ENCODE assay signal across 18 cellular contexts in the genomic region with DNA sequence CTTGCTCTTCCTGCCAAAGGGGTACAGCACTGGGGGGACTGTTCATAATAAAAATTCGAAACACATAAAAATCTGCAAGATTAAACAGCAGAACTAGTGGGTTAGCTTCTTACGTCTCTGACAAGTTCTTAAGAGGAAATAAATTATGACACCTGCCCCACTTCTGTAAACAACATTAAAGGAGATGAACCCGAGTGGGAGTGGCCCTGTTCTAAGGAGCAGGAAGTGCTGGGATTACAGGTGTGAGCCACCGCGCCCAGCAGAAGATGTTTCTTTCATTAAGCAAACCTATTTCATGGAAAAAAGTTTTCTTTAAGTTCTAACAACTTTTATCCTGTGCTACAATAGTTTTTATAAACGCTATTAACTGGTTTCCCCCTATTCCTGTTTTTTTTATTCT.
"Had no signal": no experiment of that assay in that cellular context is flagged by ENCODE, and none has a peak within 500 bp of the region (broad histone marks: within the 10 kb centered on the region; RNA-seq: fewer than 3 reads in every experiment).

No MANE protein-coding gene starts in this region.

- H3K9me3 ChIP-seq: ascending aorta, gastroesophageal sphincter, prostate gland, suprapubic skin had no signal

- DNase-seq: activated CD4-positive, alpha-beta T cell treated with anti-CD3 and anti-CD28 coated beads, Interleukin-2, amount 50 U/mL, for 48 hours; activated CD8-positive, alpha-beta memory T cell treated with anti-CD3 and anti-CD28 coated beads, Interleukin-2, amount 10 ng/mL, durations not matched to agents 7 days and 5 days; activated effector memory CD4-positive, alpha-beta T cell treated with anti-CD3 and anti-CD28 coated beads, Interleukin-2, amount 50 U/mL, for 16 hours; activated T-cell treated with anti-CD3 and anti-CD28 coated beads, Interleukin-2, amount 50 U/mL, for 24 hours; hippocampal formation; kidney glomerular epithelial cell; occipital lobe; stimulated activated naive CD8-positive, alpha-beta T cell treated with anti-CD3 and anti-CD28 coated beads, Interleukin-15, Interleukin-2, amounts not matched to agents 100 U/mL and 50 U/mL, for 24 hours had no signal

- H3K4me1 ChIP-seq: ascending aorta, prostate gland, suprapubic skin had no signal

- H3K36me3 ChIP-seq: prostate gland had no signal

- H3K27me3 Mint-ChIP-seq: activated CD8-positive, alpha-beta memory T cell treated with anti-CD3 and anti-CD28 coated beads, Interleukin-2, amount 10 ng/mL, durations not matched to agents 7 days and 5 days; activated T-cell treated with anti-CD3 and anti-CD28 coated beads, Interleukin-2, amount 50 U/mL, for 24 hours had no signal

- H3K27ac Mint-ChIP-seq: activated CD8-positive, alpha-beta memory T cell treated with anti-CD3 and anti-CD28 coated beads, Interleukin-2, amount 10 ng/mL, durations not matched to agents 7 days and 5 days; activated T-cell treated with anti-CD3 and anti-CD28 coated beads, Interleukin-2, amount 50 U/mL, for 24 hours; nephron; T-helper 1 cell treated with Interleukin-12 subunit alpha and Interleukin-12 subunit beta and Interleukin-4 antibody, amounts not matched to agents 30 μg/mL and 1 μg/mL, for 36 hours had no signal

- H3K4me3 Mint-ChIP-seq: activated CD8-positive, alpha-beta memory T cell treated with anti-CD3 and anti-CD28 coated beads, Interleukin-2, amount 10 ng/mL, durations not matched to agents 7 days and 5 days; activated T-cell treated with anti-CD3 and anti-CD28 coated beads, Interleukin-2, amount 50 U/mL, for 24 hours; nephron; T-helper 1 cell treated with Interleukin-12 subunit alpha and Interleukin-12 subunit beta and Interleukin-4 antibody, amounts not matched to agents 30 μg/mL and 1 μg/mL, for 36 hours had no signal

- H3K4me1 Mint-ChIP-seq: nephron had no signal

- H3K4me3 ChIP-seq: ascending aorta, gastroesophageal sphincter, lung, prostate gland, SK-N-MC, suprapubic skin had no signal

- H3K9me3 Mint-ChIP-seq: activated T-cell treated with anti-CD3 and anti-CD28 coated beads, Interleukin-2, amount 50 U/mL, for 24 hours; nephron; T-helper 1 cell treated with Interleukin-12 subunit alpha and Interleukin-12 subunit beta and Interleukin-4 antibody, amounts not matched to agents 30 μg/mL and 1 μg/mL, for 36 hours had no signal

- ATAC-seq: activated CD4-positive, CD25-positive, alpha-beta regulatory T cell treated with anti-CD3 and anti-CD28 coated beads, Interleukin-2, amount 50 U/mL, for 24 hours; activated CD8-positive, alpha-beta memory T cell treated with anti-CD3 and anti-CD28 coated beads, Interleukin-2, amount 10 ng/mL, durations not matched to agents 7 days and 5 days; gastroesophageal sphincter; sciatic nerve; stimulated activated naive CD8-positive, alpha-beta T cell treated with anti-CD3 and anti-CD28 coated beads, Interleukin-15, Interleukin-2, amounts not matched to agents 100 U/mL and 50 U/mL, for 24 hours had no signal

- H3K27me3 ChIP-seq: ascending aorta, gastroesophageal sphincter, suprapubic skin had no signal

- H3K27ac ChIP-seq: ascending aorta, gastroesophageal sphincter, prostate gland, SK-N-MC, suprapubic skin had no signal
